10 cellular contexts compared by ENCODE assay signal in the genomic region with DNA sequence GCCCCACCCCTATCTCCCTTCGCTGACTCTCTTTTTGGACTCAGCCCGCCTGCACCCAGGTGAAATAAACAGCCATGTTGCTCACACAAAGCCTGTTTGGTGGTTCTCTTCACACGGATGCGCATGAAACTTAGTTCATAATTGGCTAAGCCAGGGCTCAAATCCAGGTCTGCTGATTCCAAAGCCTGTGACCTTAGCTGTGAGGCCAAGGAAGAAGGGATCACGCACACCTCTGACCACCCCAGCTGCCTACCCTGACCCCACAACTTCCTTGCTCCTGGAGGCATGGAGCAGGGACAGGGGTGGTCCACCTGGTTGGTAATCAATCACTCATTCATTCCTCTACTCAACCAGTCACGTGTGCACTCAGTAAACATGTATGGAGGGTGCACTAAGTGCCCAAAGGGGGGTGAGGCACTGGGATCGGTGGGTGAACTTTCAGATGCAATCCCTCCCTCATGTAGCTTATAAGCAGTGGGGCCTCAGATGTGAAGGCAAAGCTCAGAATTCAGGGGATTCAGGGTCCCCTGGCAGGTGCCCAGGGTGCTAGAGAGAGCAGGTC. TPM values are rescaled to one million over a fixed set of nuclear protein-coding genes. Genes with fewer than 3 reads are reported as not detected.
DNase-seq lines count a peak whose midpoint lies in the region; ATAC-seq and TF ChIP-seq lines count a peak whose summit lies in the region.
"Had no signal": no experiment of that assay in that cellular context is flagged by ENCODE, and none has a peak within 500 bp of the region (broad histone marks: within the 10 kb centered on the region; RNA-seq: fewer than 3 reads in every experiment).

No MANE protein-coding gene starts in this region.

- TF ChIP-seq CTCF in GM12865 (IDR thresholded peaks at IDR 0.05; ENCODE audit: insufficient read depth, low read depth, low read length, missing control alignments) = no peak

- H3K27me3 Mint-ChIP-seq in activated CD4-positive, alpha-beta memory T cell treated with anti-CD3 and anti-CD28 coated beads for 36 hours = peaks cover 2% of the 10 kb centered on the region
- H3K27me3 Mint-ChIP-seq in naive thymus-derived CD4-positive, alpha-beta T cell = peaks cover 0 to 3% (median 0%) of the 10 kb centered on the region in 5 donors

- H3K4me3 Mint-ChIP-seq in activated CD4-positive, alpha-beta memory T cell treated with anti-CD3 and anti-CD28 coated beads for 36 hours = no peak overlapping the region
- H3K4me3 Mint-ChIP-seq in naive thymus-derived CD4-positive, alpha-beta T cell = peak overlapping the region in 9 of 10 donors; percentile 52 to 79 (median 73)

- no peaks in the 10 kb centered on the region for H3K9me3 Mint-ChIP-seq in activated CD4-positive, alpha-beta memory T cell treated with anti-CD3 and anti-CD28 coated beads for 36 hours
- no peaks in the 10 kb centered on the region for H3K9me3 Mint-ChIP-seq in naive thymus-derived CD4-positive, alpha-beta T cell

- H3K27ac Mint-ChIP-seq in activated CD4-positive, alpha-beta memory T cell treated with anti-CD3 and anti-CD28 coated beads for 36 hours = peak overlapping the region; percentile 94
- peak overlapping the region; percentile 8 to 93 (median 83) for H3K27ac Mint-ChIP-seq in naive thymus-derived CD4-positive, alpha-beta T cell

- H3K9me3 ChIP-seq in naive thymus-derived CD4-positive, alpha-beta T cell (ENCODE audit: control insufficient read depth in 2 of 3, low read length in 3 of 3) = no peaks in the 10 kb centered on the region
- H3K9me3 ChIP-seq: gastrocnemius medialis had no signal

- no peaks in the 10 kb centered on the region for H3K27me3 ChIP-seq in naive thymus-derived CD4-positive, alpha-beta T cell (ENCODE audit: control insufficient read depth in 2 of 2, insufficient read depth in 2 of 2, low read length in 2 of 2)
- H3K27me3 ChIP-seq: gastrocnemius medialis had no signal

- CTCF ChIA-PET in activated CD4-positive, alpha-beta memory T cell treated with anti-CD3 and anti-CD28 coated beads for 36 hours (lab: Charles Lee) = interaction anchor here (1.2 to 7.0 kb wide), 7 partner anchors 7 to 389 kb away, joined by 3 to 187 read pairs (median 46); no protein-coding TSS in a partner anchor
- CTCF ChIA-PET in naive thymus-derived CD4-positive, alpha-beta T cell (lab: Charles Lee) = interaction anchor here (0.8 to 4.9 kb wide), 9 partner anchors 10 to 388 kb away, joined by 3 to 55 read pairs (median 5); no protein-coding TSS in a partner anchor

- H3K4me3 ChIP-seq in GM12865 (ENCODE audit: low read depth, low read length) = peak overlapping the region; percentile 56
- H3K4me3 ChIP-seq in naive thymus-derived CD4-positive, alpha-beta T cell (ENCODE audit: low read length) = peak overlapping the region; percentile 49
- H3K4me3 ChIP-seq: gastrocnemius medialis had no signal

- peaks cover 39 to 46% of the 10 kb centered on the region in 2 donors for H3K4me1 ChIP-seq in naive thymus-derived CD4-positive, alpha-beta T cell (ENCODE audit: control insufficient read depth in 2 of 2, insufficient read depth in 2 of 2, low read length in 2 of 2)

- no peaks in the 10 kb centered on the region for H3K36me3 ChIP-seq in naive thymus-derived CD4-positive, alpha-beta T cell (ENCODE audit: control insufficient read depth in 2 of 3, insufficient read depth in 3 of 3, low read length in 3 of 3)
- H3K36me3 ChIP-seq: gastrocnemius medialis had no signal

- H3K4me1 Mint-ChIP-seq in activated CD4-positive, alpha-beta memory T cell treated with anti-CD3 and anti-CD28 coated beads for 36 hours (ENCODE audit: low read depth) = peaks cover 64% of the 10 kb centered on the region
- H3K4me1 Mint-ChIP-seq in naive thymus-derived CD4-positive, alpha-beta T cell = peaks cover 32 to 67% (median 46%) of the 10 kb centered on the region in 7 donors

- ATAC-seq in HG02678 (IDR thresholded peaks at IDR 0.05; ENCODE audit: unreplicated experiment) (peak; percentile 2), HG02610 (IDR thresholded peaks at IDR 0.05; ENCODE audit: unreplicated experiment) (no peak)
- no peak for ATAC-seq in naive thymus-derived CD4-positive, alpha-beta T cell
- ATAC-seq: gastrocnemius medialis had no signal

- H3K36me3 Mint-ChIP-seq in activated CD4-positive, alpha-beta memory T cell treated with anti-CD3 and anti-CD28 coated beads for 36 hours = no peaks in the 10 kb centered on the region
- peaks cover 0 to 2% (median 0%) of the 10 kb centered on the region in 5 donors for H3K36me3 Mint-ChIP-seq in naive thymus-derived CD4-positive, alpha-beta T cell

- POLR2A ChIA-PET in activated CD4-positive, alpha-beta memory T cell treated with anti-CD3 and anti-CD28 coated beads for 36 hours (lab: Charles Lee) = interaction anchor here (0.7 to 2.2 kb wide), 5 partner anchors 13 to 188 kb away, joined by 3 to 16 read pairs (median 6); a partner anchor contains a TSS
- POLR2A ChIA-PET in naive thymus-derived CD4-positive, alpha-beta T cell (lab: Charles Lee) = interaction anchor here (1.0 to 2.2 kb wide), 5 partner anchors 10 to 240 kb away, joined by 3 to 6 read pairs (median 5); a partner anchor contains a TSS

- intact Hi-C loops in activated CD4-positive, alpha-beta memory T cell treated with anti-CD3 and anti-CD28 coated beads for 36 hours (cut with micrococcal nuclease) = loop anchor here (2.0 kb wide), 2 partner anchors 133 to 189 kb away; no protein-coding TSS in a partner anchor
- intact Hi-C loops in naive thymus-derived CD4-positive, alpha-beta T cell (cut with micrococcal nuclease) = loop anchor here in 1 of 2 donors (2.0 to 10.0 kb wide), 4 partner anchors 137 to 959 kb away; a partner anchor contains a TSS

- no peak for DNase-seq in GM12865 (ENCODE audit: low read depth)
- DNase-seq in activated CD4-positive, alpha-beta memory T cell treated with anti-CD3 and anti-CD28 coated beads for 36 hours = no peak
- DNase-seq in naive thymus-derived CD4-positive, alpha-beta T cell = no peak
- no peak for DNase-seq in stimulated activated CD4-positive, alpha-beta T cell treated with anti-CD3 and anti-CD28 coated beads, Interleukin-4, amount 100 ng/mL, for 4 hours
- DNase-seq in NOMO-1 treated with dmso at 0.1 percent for 144 hours (lab: John Stamatoyannopoulos, UW; ENCODE audit: unreplicated experiment) = no peak
- DNase-seq in stimulated activated naive CD4-positive, alpha-beta T cell treated with Interleukin-2 at 50 U/mL for 16 hours (lab: John Stamatoyannopoulos, UW) = no peak
- DNase-seq: GF-D8 had no signal

- peak overlapping the region; percentile 60 for H3K27ac ChIP-seq in naive thymus-derived CD4-positive, alpha-beta T cell (ENCODE audit: low read depth, low read length)
- H3K27ac ChIP-seq: gastrocnemius medialis had no signal

RNA-seq across cellular contexts. Expression of a gene that starts 10.3 kb away (rescaled TPM):
- not detected for total RNA-seq in activated CD4-positive, alpha-beta memory T cell treated with anti-CD3 and anti-CD28 coated beads for 36 hours
- 1 to 10 TPM; 3.1 to 6.7 (median 4.4) TPM for total RNA-seq in naive thymus-derived CD4-positive, alpha-beta T cell
- 10 to 100 TPM; 11.2 to 25.6 TPM for polyA plus RNA-seq in naive thymus-derived CD4-positive, alpha-beta T cell

RNA-seq across cellular contexts. Expression of a gene that starts 17.3 kb away (rescaled TPM):
- under 1 TPM; 0.29 to 0.67 TPM for total RNA-seq in activated CD4-positive, alpha-beta memory T cell treated with anti-CD3 and anti-CD28 coated beads for 36 hours
- total RNA-seq in naive thymus-derived CD4-positive, alpha-beta T cell = 1 to 10 TPM in 1 of 5 experiments, under 1 TPM in 4; 0.17 to 1.3 (median 0.60) TPM
- not detected for polyA plus RNA-seq in naive thymus-derived CD4-positive, alpha-beta T cell
